ENCODE assay signal across 8 cellular contexts in the genomic region with DNA sequence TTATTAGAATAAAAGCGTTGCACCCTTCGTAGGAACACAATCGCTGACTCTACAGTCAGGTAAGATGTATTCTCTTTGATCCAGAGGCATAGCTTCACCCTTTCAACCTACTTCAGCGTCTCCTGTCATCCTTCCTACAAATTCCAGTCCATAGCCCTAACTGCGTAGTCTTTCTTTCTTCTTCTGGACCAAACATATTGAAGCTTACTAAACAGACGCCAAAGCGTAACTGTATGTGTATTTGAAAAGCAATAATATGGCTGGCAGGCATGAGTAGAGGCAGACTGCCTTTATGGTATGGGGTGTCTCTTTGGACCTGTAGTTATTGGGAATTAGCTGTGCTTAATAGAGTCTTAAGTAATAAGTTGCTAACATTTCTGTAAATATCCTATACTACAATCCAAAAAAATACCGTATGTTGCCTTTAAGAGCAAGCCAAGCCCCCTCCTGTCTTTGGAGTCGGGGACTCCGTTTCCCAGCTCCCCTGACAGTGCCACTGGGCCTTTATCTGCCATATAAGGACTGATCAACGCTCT. TPM values are rescaled to one million over a fixed set of nuclear protein-coding genes. Genes with fewer than 3 reads are reported as not detected.
A peak's percentile ranks its signal among the peaks of the same experiment; 100 is the strongest.
DNase-seq lines count a peak whose midpoint lies in the region; ATAC-seq, FAIRE-seq and TF ChIP-seq lines count a peak whose summit lies in the region.

No MANE protein-coding gene starts in this region.

- POLR2A ChIA-PET in K562 (lab: Yijun Ruan, JAX) = interaction anchor here (0.6 to 1.3 kb wide), 10 partner anchors 8 to 1180 kb away, joined by 3 to 4 read pairs (median 3); partner anchors contain the start of genes TRAPPC2B, ZNF17 and ZNF547

- H3K27me3 ChIP-seq in K562 (ENCODE audit: control insufficient read depth in 2 of 2, insufficient read depth in 2 of 2, low read length in 2 of 2) = no peaks in the 10 kb centered on the region

- no peak for ATAC-seq in stimulated activated naive CD8-positive, alpha-beta T cell treated with anti-CD3 and anti-CD28 coated beads, Interleukin-15, Interleukin-2, amounts not matched to agents 100 U/mL and 50 U/mL, for 24 hours
- ATAC-seq in K562 = no peak

- DNase-seq in stimulated activated naive CD8-positive, alpha-beta T cell treated with anti-CD3 and anti-CD28 coated beads, Interleukin-15, Interleukin-2, amounts not matched to agents 100 U/mL and 50 U/mL, for 24 hours = no peak
- DNase-seq in K562 (ENCODE audit: extremely low read depth in 1 of 4, low spot score in 3 of 4) (no peak), NCI-H510A (lab: John Stamatoyannopoulos, UW) (no peak), NCI-H1417 (lab: John Stamatoyannopoulos, UW) (no peak), DMS79 (lab: John Stamatoyannopoulos, UW) (no peak), GM13976 (ENCODE audit: low spot score) (no peak)

- no peaks in the 10 kb centered on the region for H3K27me3 Mint-ChIP-seq in stimulated activated naive CD8-positive, alpha-beta T cell treated with anti-CD3 and anti-CD28 coated beads, Interleukin-15, Interleukin-2, amounts not matched to agents 100 ng/mL and 50 ng/mL, for 24 hours

- H3K27ac ChIP-seq in K562 (ENCODE audit: extremely low read depth, low read depth, low read length) (peak overlapping the region; percentile 83), mesodermal cell (ENCODE audit: low read depth, low read length, severe bottlenecking) (peak overlapping the region; percentile 66)

- H3K4me1 ChIP-seq in K562 (replicated peaks in 1 of 2; ENCODE audit: control insufficient read depth in 2 of 2, insufficient read depth in 2 of 2, low read length in 2 of 2) = peaks cover 4 to 6% of the 10 kb centered on the region in 2 experiments; a peak in 4 of 5 replicates
- no peaks in the 10 kb centered on the region for H3K4me1 ChIP-seq in mesodermal cell (ENCODE audit: control insufficient read depth, insufficient read depth, low read length, poor library complexity, severe bottlenecking)

- peaks cover 24% of the 10 kb centered on the region for H3K79me2 ChIP-seq in K562 (ENCODE audit: control insufficient read depth, insufficient read depth, low read length)

- H3K4me1 Mint-ChIP-seq in stimulated activated naive CD8-positive, alpha-beta T cell treated with anti-CD3 and anti-CD28 coated beads, Interleukin-15, Interleukin-2, amounts not matched to agents 100 ng/mL and 50 ng/mL, for 24 hours (ENCODE audit: low read depth) = peaks cover 43% of the 10 kb centered on the region

- H3K36me3 ChIP-seq in K562 (ENCODE audit: control insufficient read depth, insufficient read depth, low read length) = no peaks in the 10 kb centered on the region
- H3K36me3 ChIP-seq in mesodermal cell (ENCODE audit: control insufficient read depth, insufficient read depth, low read length) = peaks cover 11% of the 10 kb centered on the region

- peaks cover 27% of the 10 kb centered on the region for H3K9me3 Mint-ChIP-seq in stimulated activated naive CD8-positive, alpha-beta T cell treated with anti-CD3 and anti-CD28 coated beads, Interleukin-15, Interleukin-2, amounts not matched to agents 100 ng/mL and 50 ng/mL, for 24 hours

- CTCF ChIA-PET in K562 (lab: Yijun Ruan, JAX; ENCODE audit: low intra/inter-chr PET ratio) = no interaction called here

- H3K27ac Mint-ChIP-seq in stimulated activated naive CD8-positive, alpha-beta T cell treated with anti-CD3 and anti-CD28 coated beads, Interleukin-15, Interleukin-2, amounts not matched to agents 100 ng/mL and 50 ng/mL, for 24 hours = peak overlapping the region; percentile 97

- no peak for TF ChIP-seq CTCF in K562 (IDR thresholded peaks at IDR 0.05 in 2 of 3, conservative IDR thresholded peaks at IDR 0.05 in 1 of 3; ENCODE audit: insufficient read depth in 2 of 3, low read depth in 1 of 3, low read length in 3 of 3)
- TF ChIP-seq CTCF in GM13976 (IDR thresholded peaks at IDR 0.05; ENCODE audit: borderline replicate concordance, control extremely low read depth, extremely low read depth, insufficient read depth, missing control alignments) = no peak

- peak overlapping the region; percentile 61 for H3K4me3 ChIP-seq in K562
- H3K4me3 ChIP-seq in mesodermal cell (ENCODE audit: extremely low read depth, insufficient read depth, low read length, poor library complexity, severe bottlenecking) = peak overlapping the region; percentile 79

- no TSS peak for BruUV-seq in K562 (replicated peaks; lab: Mats Ljungman, UMichigan)

- H2AFZ ChIP-seq in K562 (ENCODE audit: low read depth, low read length) = peak overlapping the region; percentile 99

- intact Hi-C loops in K562 (cut with micrococcal nuclease) = no loop called here

- no peak for TF ChIP-seq POLR2A in K562 (conservative IDR thresholded peaks at IDR 0.05)

- no peak for TF ChIP-seq EP300 in K562 (IDR thresholded peaks at IDR 0.05; ENCODE audit: low read length)

- 30% methylated on average over 11 of the region's 11 CpGs for WGBS in K562 (ENCODE audit: insufficient coverage, low coverage, missing lambda C conversion rate)
- 53 to 66% methylated on average over 4 to 7 of the region's 11 CpGs for WGBS in mesodermal cell (ENCODE audit: insufficient coverage in 2 of 2), 2 experiments

- no peak for TF ChIP-seq RAD21 in K562 (CRISPR knock-in tag; conservative IDR thresholded peaks at IDR 0.05 in 1 of 2, IDR thresholded peaks at IDR 0.05 in 1 of 2)

- peaks cover 6% of the 10 kb centered on the region for H3K9me3 ChIP-seq in K562 (replicated peaks; ENCODE audit: control insufficient read depth, insufficient read depth, low read depth, low read length)
- H3K9me3 ChIP-seq in mesodermal cell (ENCODE audit: control insufficient read depth, low read length) = no peaks in the 10 kb centered on the region

- peak overlapping the region; percentile 93 for H3K4me2 ChIP-seq in K562 (ENCODE audit: insufficient read depth, low read length)

- FAIRE-seq in K562 (lab: Jason Lieb, UNC) = no peak

- H3K9ac ChIP-seq in K562 (ENCODE audit: insufficient read depth in 1 of 2, low read depth in 2 of 2, low read length in 2 of 2) = peak overlapping the region in 1 of 2 experiments; percentile 75; a peak in 2 of 4 replicates

- no peaks in the 10 kb centered on the region for H3K9me1 ChIP-seq in K562 (ENCODE audit: control insufficient read depth, insufficient read depth, low read length)

- H3K36me3 Mint-ChIP-seq in stimulated activated naive CD8-positive, alpha-beta T cell treated with anti-CD3 and anti-CD28 coated beads, Interleukin-15, Interleukin-2, amounts not matched to agents 100 ng/mL and 50 ng/mL, for 24 hours (ENCODE audit: low read depth) = peaks cover 19% of the 10 kb centered on the region

- H4K20me1 ChIP-seq in K562 (replicated peaks; ENCODE audit: control insufficient read depth, insufficient read depth, low read length) = no peaks in the 10 kb centered on the region

- in situ Hi-C loops in K562 (cut with MboI) = no loop called here
- in situ Hi-C loops in GM13976 (cut with MboI; ENCODE audit: low sequenced_read_pairs, unreplicated experiment) = no loop called here

- H3K4me3 Mint-ChIP-seq in stimulated activated naive CD8-positive, alpha-beta T cell treated with anti-CD3 and anti-CD28 coated beads, Interleukin-15, Interleukin-2, amounts not matched to agents 100 ng/mL and 50 ng/mL, for 24 hours = peak overlapping the region; percentile 95

RNA-seq across cellular contexts. Expression of gene ZNF548, which starts 0.4 kb away (rescaled TPM):
- 18.0 and 22.2 TPM in 2 replicates for total RNA-seq in K562 (2011; cell fraction: chromatin; rRNA removed; ENCODE audit: low replicate concordance)
- total RNA-seq in K562 (2011; cell fraction: nucleolus; rRNA removed) = 12.4 and 12.5 TPM in 2 replicates
- 15.3 and 21.1 TPM in 2 replicates for total RNA-seq in K562 (2011; cell fraction: nucleoplasm; rRNA removed)
- total RNA-seq in K562 (2014; rRNA removed) (4.0 and 5.0 TPM in 2 replicates), K562 (2014; rRNA removed; fragmentation: Illumina TruSeq; extraction: Trizol) (5.4 and 6.0 TPM in 2 replicates), K562 (2015; rRNA removed; fragmentation: Illumina TruSeq; extraction: Trizol) (4.6 and 5.8 TPM in 2 replicates), K562 (2021) (3.8 and 4.5 TPM in 2 replicates)
- polyA plus RNA-seq in K562 (2011; rRNA removed) (6.2 and 8.7 TPM in 2 replicates), K562 (2014; fragmentation: Illumina TruSeq; extraction: Trizol) (3.0 and 3.6 TPM in 2 replicates), K562 (2014; fragmentation: Nextera tagmentation; extraction: Ambion mirVana) (1 to 10 TPM; 1.5 to 2.7 TPM), K562 (2014; rRNA removed) (3.2 and 5.0 TPM in 2 replicates)
- polyA plus RNA-seq in K562 (2011; cell fraction: cytosol; rRNA removed) = 5.3 TPM in 2 replicates
- 8.8 and 12.6 TPM in 2 replicates for polyA plus RNA-seq in K562 (2011; cell fraction: nucleus; rRNA removed)
- 3.4 and 5.0 TPM in 2 replicates for polyA plus RNA-seq in K562 (2012)
- polyA minus RNA-seq in K562 (2011; rRNA and poly(A)+ RNA removed) = 11.9 and 13.2 TPM in 2 replicates
- 2.9 and 3.1 TPM in 2 replicates for polyA minus RNA-seq in K562 (2011; cell fraction: cytosol; rRNA and poly(A)+ RNA removed)
- polyA minus RNA-seq in K562 (2011; cell fraction: nucleus; rRNA and poly(A)+ RNA removed) = 7.1 and 10.1 TPM in 2 replicates
- 7.8 TPM for polyA plus RNA-seq in mesodermal cell (2013, experiment 1 of 2)
- 6.6 TPM for polyA plus RNA-seq in mesodermal cell (2013, experiment 2 of 2)

RNA-seq across cellular contexts. Expression of gene ZNF17, which starts 21.7 kb away (rescaled TPM):
- total RNA-seq in K562 (2011; cell fraction: chromatin; rRNA removed; ENCODE audit: low replicate concordance) = 28.0 and 43.1 TPM in 2 replicates
- total RNA-seq in K562 (2011; cell fraction: nucleolus; rRNA removed) = 27.4 and 42.0 TPM in 2 replicates
- 33.1 and 35.2 TPM in 2 replicates for total RNA-seq in K562 (2011; cell fraction: nucleoplasm; rRNA removed)
- total RNA-seq in K562 (2014; rRNA removed) (7.7 and 8.0 TPM in 2 replicates), K562 (2014; rRNA removed; fragmentation: Illumina TruSeq; extraction: Trizol) (8.6 and 8.9 TPM in 2 replicates), K562 (2015; rRNA removed; fragmentation: Illumina TruSeq; extraction: Trizol) (6.5 and 6.9 TPM in 2 replicates), K562 (2021) (8.3 and 8.6 TPM in 2 replicates)
- polyA plus RNA-seq in K562 (2011; rRNA removed) (6.9 and 7.3 TPM in 2 replicates), K562 (2014; fragmentation: Illumina TruSeq; extraction: Trizol) (5.8 and 6.0 TPM in 2 replicates), K562 (2014; fragmentation: Nextera tagmentation; extraction: Ambion mirVana) (1 to 10 TPM; 5.3 to 6.1 TPM), K562 (2014; rRNA removed) (3.1 and 5.8 TPM in 2 replicates)
- 1.8 and 3.0 TPM in 2 replicates for polyA plus RNA-seq in K562 (2011; cell fraction: cytosol; rRNA removed)
- 10.3 and 14.2 TPM in 2 replicates for polyA plus RNA-seq in K562 (2011; cell fraction: nucleus; rRNA removed)
- polyA plus RNA-seq in K562 (2012) = 3.0 and 3.4 TPM in 2 replicates
- 16.8 and 21.7 TPM in 2 replicates for polyA minus RNA-seq in K562 (2011; rRNA and poly(A)+ RNA removed)
- polyA minus RNA-seq in K562 (2011; cell fraction: cytosol; rRNA and poly(A)+ RNA removed) = 4.3 and 6.3 TPM in 2 replicates
- polyA minus RNA-seq in K562 (2011; cell fraction: nucleus; rRNA and poly(A)+ RNA removed) = 22.3 and 38.7 TPM in 2 replicates
- 3.2 TPM for polyA plus RNA-seq in mesodermal cell (2013, experiment 1 of 2)
- polyA plus RNA-seq in mesodermal cell (2013, experiment 2 of 2) = 3.0 TPM

RNA-seq across cellular contexts. Expression of gene TRAPPC2B, which starts 25.9 kb away (rescaled TPM):
- 2.1 and 3.5 TPM in 2 replicates for total RNA-seq in K562 (2011; cell fraction: chromatin; rRNA removed; ENCODE audit: low replicate concordance)
- total RNA-seq in K562 (2011; cell fraction: nucleolus; rRNA removed) = 2.2 and 3.6 TPM in 2 replicates
- 2.6 and 3.2 TPM in 2 replicates for total RNA-seq in K562 (2011; cell fraction: nucleoplasm; rRNA removed)
- total RNA-seq in K562 (2014; rRNA removed) = 2.8 and 3.4 TPM in 2 replicates
- total RNA-seq in K562 (2014; rRNA removed; fragmentation: Illumina TruSeq; extraction: Trizol) = 4.4 and 5.4 TPM in 2 replicates
- 3.3 and 3.5 TPM in 2 replicates for total RNA-seq in K562 (2015; rRNA removed; fragmentation: Illumina TruSeq; extraction: Trizol)
- total RNA-seq in K562 (2021) = 1.8 and 2.2 TPM in 2 replicates
- polyA plus RNA-seq in K562 (2011; rRNA removed) = 7.0 and 10.5 TPM in 2 replicates
- 8.3 and 8.7 TPM in 2 replicates for polyA plus RNA-seq in K562 (2011; cell fraction: cytosol; rRNA removed)
- 1.9 and 2.6 TPM in 2 replicates for polyA plus RNA-seq in K562 (2011; cell fraction: nucleus; rRNA removed)
- 4.1 and 6.2 TPM in 2 replicates for polyA plus RNA-seq in K562 (2012)
- 5.0 and 5.2 TPM in 2 replicates for polyA plus RNA-seq in K562 (2014; fragmentation: Illumina TruSeq; extraction: Trizol)
- polyA plus RNA-seq in K562 (2014; fragmentation: Nextera tagmentation; extraction: Ambion mirVana) = 10 to 100 TPM; 13.1 to 20.4 TPM
- polyA plus RNA-seq in K562 (2014; rRNA removed) = 4.0 and 4.6 TPM in 2 replicates
- polyA minus RNA-seq in K562 (2011; rRNA and poly(A)+ RNA removed) = 1.9 and 2.7 TPM in 2 replicates
- 3.1 TPM in 1 of 2 replicates, not detected in the other for polyA minus RNA-seq in K562 (2011; cell fraction: cytosol; rRNA and poly(A)+ RNA removed)
- polyA minus RNA-seq in K562 (2011; cell fraction: nucleus; rRNA and poly(A)+ RNA removed) = 0.94 and 1.3 TPM in 2 replicates
- 19.5 TPM for polyA plus RNA-seq in mesodermal cell (2013, experiment 1 of 2)
- polyA plus RNA-seq in mesodermal cell (2013, experiment 2 of 2) = 18.5 TPM

RNA-seq across cellular contexts. Expression of gene ZNF547, which starts 25.9 kb away (rescaled TPM):
- total RNA-seq in K562 (2011; cell fraction: chromatin; rRNA removed; ENCODE audit: low replicate concordance) = 2.5 and 4.6 TPM in 2 replicates
- total RNA-seq in K562 (2011; cell fraction: nucleolus; rRNA removed) = 1.0 and 2.0 TPM in 2 replicates
- 2.0 and 2.1 TPM in 2 replicates for total RNA-seq in K562 (2011; cell fraction: nucleoplasm; rRNA removed)
- 0.09 and 0.41 TPM in 2 replicates for total RNA-seq in K562 (2014; rRNA removed)
- total RNA-seq in K562 (2014; rRNA removed; fragmentation: Illumina TruSeq; extraction: Trizol) = 0.35 and 0.51 TPM in 2 replicates
- total RNA-seq in K562 (2015; rRNA removed; fragmentation: Illumina TruSeq; extraction: Trizol) = 0.30 and 0.40 TPM in 2 replicates
- 0.16 and 0.51 TPM in 2 replicates for total RNA-seq in K562 (2021)
- polyA plus RNA-seq in K562 (2011; rRNA removed) = 0.96 and 1.0 TPM in 2 replicates
- 0.24 and 0.31 TPM in 2 replicates for polyA plus RNA-seq in K562 (2011; cell fraction: cytosol; rRNA removed)
- polyA plus RNA-seq in K562 (2011; cell fraction: nucleus; rRNA removed) = 0.84 and 1.00 TPM in 2 replicates
- 0.33 and 0.36 TPM in 2 replicates for polyA plus RNA-seq in K562 (2012)
- polyA plus RNA-seq in K562 (2014; fragmentation: Illumina TruSeq; extraction: Trizol) = 0.19 and 0.37 TPM in 2 replicates
- under 1 TPM; 0.27 to 0.30 TPM for polyA plus RNA-seq in K562 (2014; fragmentation: Nextera tagmentation; extraction: Ambion mirVana)
- polyA plus RNA-seq in K562 (2014; rRNA removed) = 0.03 and 0.07 TPM in 2 replicates
- 0.81 and 1.1 TPM in 2 replicates for polyA minus RNA-seq in K562 (2011; rRNA and poly(A)+ RNA removed)
- polyA minus RNA-seq in K562 (2011; cell fraction: cytosol; rRNA and poly(A)+ RNA removed) = not detected in 2 replicates
- 0.81 and 2.3 TPM in 2 replicates for polyA minus RNA-seq in K562 (2011; cell fraction: nucleus; rRNA and poly(A)+ RNA removed)
- polyA plus RNA-seq in mesodermal cell (2013, experiment 1 of 2) = 2.5 TPM
- 2.7 TPM for polyA plus RNA-seq in mesodermal cell (2013, experiment 2 of 2)

RNA-seq across cellular contexts. Expression of gene ZNF304, which starts 38.2 kb away (rescaled TPM):
- total RNA-seq in K562 (2011; cell fraction: chromatin; rRNA removed; ENCODE audit: low replicate concordance) = 9.8 and 12.0 TPM in 2 replicates
- total RNA-seq in K562 (2011; cell fraction: nucleolus; rRNA removed) = 7.0 and 8.8 TPM in 2 replicates
- total RNA-seq in K562 (2011; cell fraction: nucleoplasm; rRNA removed) = 7.7 and 8.0 TPM in 2 replicates
- total RNA-seq in K562 (2014; rRNA removed) (2.3 and 3.6 TPM in 2 replicates), K562 (2014; rRNA removed; fragmentation: Illumina TruSeq; extraction: Trizol) (4.5 and 5.2 TPM in 2 replicates), K562 (2015; rRNA removed; fragmentation: Illumina TruSeq; extraction: Trizol) (3.6 and 4.2 TPM in 2 replicates), K562 (2021) (3.6 and 4.2 TPM in 2 replicates)
- polyA plus RNA-seq in K562 (2011; rRNA removed) (4.3 and 5.5 TPM in 2 replicates), K562 (2014; fragmentation: Illumina TruSeq; extraction: Trizol) (3.3 and 3.4 TPM in 2 replicates), K562 (2014; fragmentation: Nextera tagmentation; extraction: Ambion mirVana) (1 to 10 TPM in 1 of 2 experiments, under 1 TPM in 1; 0.82 to 1.0 TPM), K562 (2014; rRNA removed) (2.0 and 2.1 TPM in 2 replicates)
- polyA plus RNA-seq in K562 (2011; cell fraction: cytosol; rRNA removed) = 2.3 and 3.4 TPM in 2 replicates
- polyA plus RNA-seq in K562 (2011; cell fraction: nucleus; rRNA removed) = 5.8 and 7.7 TPM in 2 replicates
- polyA plus RNA-seq in K562 (2012) = 3.2 and 3.4 TPM in 2 replicates
- polyA minus RNA-seq in K562 (2011; rRNA and poly(A)+ RNA removed) = 9.9 and 11.2 TPM in 2 replicates
- 4.1 and 4.5 TPM in 2 replicates for polyA minus RNA-seq in K562 (2011; cell fraction: cytosol; rRNA and poly(A)+ RNA removed)
- polyA minus RNA-seq in K562 (2011; cell fraction: nucleus; rRNA and poly(A)+ RNA removed) = 3.1 and 5.0 TPM in 2 replicates
- polyA plus RNA-seq in mesodermal cell (2013, experiment 1 of 2) = 7.1 TPM
- 6.6 TPM for polyA plus RNA-seq in mesodermal cell (2013, experiment 2 of 2)
